Comparison of ENCODE assay signal across 1 cellular context in the genomic region with DNA sequence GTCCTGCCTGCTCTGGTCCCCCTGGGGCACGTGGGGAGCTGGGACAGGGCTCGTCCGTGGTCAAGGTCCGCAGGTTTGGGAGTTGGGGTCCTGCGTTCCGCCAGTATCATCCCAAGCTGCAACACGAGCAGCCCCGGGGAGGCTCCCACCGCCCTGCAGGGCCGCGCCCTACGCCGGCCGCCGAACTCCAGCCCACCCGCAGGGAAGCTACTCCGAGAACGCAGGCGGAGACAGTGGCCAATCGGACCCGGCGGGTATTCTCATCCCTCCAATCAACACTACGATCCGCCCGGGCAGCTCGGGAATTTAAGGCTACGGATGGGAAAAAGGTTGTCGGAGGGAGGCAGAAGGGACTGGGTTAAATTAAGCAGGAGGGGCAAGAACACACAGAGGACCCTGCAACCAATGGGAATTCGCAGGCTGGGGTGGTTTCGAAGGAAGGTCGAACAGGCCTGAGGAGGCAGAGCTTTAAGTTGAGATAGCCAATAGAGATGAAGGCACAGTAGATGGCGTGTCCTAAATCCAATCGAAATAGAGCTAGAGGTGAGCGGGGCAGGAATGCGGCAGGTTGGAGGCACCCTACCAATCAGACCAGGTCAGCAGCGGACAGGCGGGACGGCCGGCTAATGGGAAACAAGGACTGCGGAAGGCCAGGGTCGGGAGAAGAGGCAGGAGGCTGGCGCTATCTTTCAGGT.
TF ChIP-seq lines count a peak whose summit lies in the region.

No MANE protein-coding gene starts in this region.

TF ChIP-seq in HepG2, 621 proteins besides CTCF, POLR2A, EP300 and RAD21 (continued from another document and continues in another):
- no peak for TF ChIP-seq JARID2 (CRISPR knock-in tag; IDR thresholded peaks at IDR 0.05; ENCODE audit: insufficient replicate concordance)
- TF ChIP-seq SALL1 (CRISPR knock-in tag; IDR thresholded peaks at IDR 0.05): peak; percentile 50; the same call in 1 of the 2 replicates
- TF ChIP-seq PLRG1 (conservative IDR thresholded peaks at IDR 0.05): no peak
- TF ChIP-seq HNRNPUL1 (IDR thresholded peaks at IDR 0.05; ENCODE audit: low read depth, low read length): no peak
- TF ChIP-seq TBX3 (IDR thresholded peaks at IDR 0.05; ENCODE audit: borderline replicate concordance): no peak
- TF ChIP-seq ZNF674 (CRISPR knock-in tag; IDR thresholded peaks at IDR 0.05; ENCODE audit: low read depth): no peak
- TF ChIP-seq ZNF205 (CRISPR knock-in tag; IDR thresholded peaks at IDR 0.05): no peak
- no peak for TF ChIP-seq FIP1L1 (IDR thresholded peaks at IDR 0.05; ENCODE audit: borderline replicate concordance, insufficient read depth, low read depth, low read length)
- TF ChIP-seq RFX1 (IDR thresholded peaks at IDR 0.05): no peak
- TF ChIP-seq SMAD3 (CRISPR knock-in tag; IDR thresholded peaks at IDR 0.05): no peak
- no peak for TF ChIP-seq NONO (IDR thresholded peaks at IDR 0.05)
- no peak; the same call in 1 of the 2 replicates for TF ChIP-seq NONO (CRISPR knock-in tag; conservative IDR thresholded peaks at IDR 0.05)
- TF ChIP-seq ZNF260 (CRISPR knock-in tag; IDR thresholded peaks at IDR 0.05; ENCODE audit: borderline replicate concordance, low read depth): no peak
- TF ChIP-seq, protein P1, sequence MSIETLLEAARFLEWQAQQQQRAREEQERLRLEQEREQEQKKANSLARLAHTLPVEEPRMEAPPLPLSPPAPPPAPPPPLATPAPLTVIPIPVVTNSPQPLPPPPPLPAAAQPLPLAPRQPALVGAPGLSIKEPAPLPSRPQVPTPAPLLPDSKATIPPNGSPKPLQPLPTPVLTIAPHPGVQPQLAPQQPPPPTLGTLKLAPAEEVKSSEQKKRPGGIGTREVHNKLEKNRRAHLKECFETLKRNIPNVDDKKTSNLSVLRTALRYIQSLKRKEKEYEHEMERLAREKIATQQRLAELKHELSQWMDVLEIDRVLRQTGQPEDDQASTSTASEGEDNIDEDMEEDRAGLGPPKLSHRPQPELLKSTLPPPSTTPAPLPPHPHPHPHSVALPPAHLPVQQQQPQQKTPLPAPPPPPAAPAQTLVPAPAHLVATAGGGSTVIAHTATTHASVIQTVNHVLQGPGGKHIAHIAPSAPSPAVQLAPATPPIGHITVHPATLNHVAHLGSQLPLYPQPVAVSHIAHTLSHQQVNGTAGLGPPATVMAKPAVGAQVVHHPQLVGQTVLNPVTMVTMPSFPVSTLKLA (IDR thresholded peaks at IDR 0.05): no peak
- TF ChIP-seq SIX4 (CRISPR knock-in tag; IDR thresholded peaks at IDR 0.05): no peak
- peak; percentile 31; the same call in 1 of the 2 replicates for TF ChIP-seq RXRB (CRISPR knock-in tag; IDR thresholded peaks at IDR 0.05; ENCODE audit: borderline replicate concordance)
- no peak for TF ChIP-seq CHCHD3 (CRISPR knock-in tag; IDR thresholded peaks at IDR 0.05)
- no peak for TF ChIP-seq ZNF124 (CRISPR knock-in tag; IDR thresholded peaks at IDR 0.05)
- TF ChIP-seq, protein P2, sequence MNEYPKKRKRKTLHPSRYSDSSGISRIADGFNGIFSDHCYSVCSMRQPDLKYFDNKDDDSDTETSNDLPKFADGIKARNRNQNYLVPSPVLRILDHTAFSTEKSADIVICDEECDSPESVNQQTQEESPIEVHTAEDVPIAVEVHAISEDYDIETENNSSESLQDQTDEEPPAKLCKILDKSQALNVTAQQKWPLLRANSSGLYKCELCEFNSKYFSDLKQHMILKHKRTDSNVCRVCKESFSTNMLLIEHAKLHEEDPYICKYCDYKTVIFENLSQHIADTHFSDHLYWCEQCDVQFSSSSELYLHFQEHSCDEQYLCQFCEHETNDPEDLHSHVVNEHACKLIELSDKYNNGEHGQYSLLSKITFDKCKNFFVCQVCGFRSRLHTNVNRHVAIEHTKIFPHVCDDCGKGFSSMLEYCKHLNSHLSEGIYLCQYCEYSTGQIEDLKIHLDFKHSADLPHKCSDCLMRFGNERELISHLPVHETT (CRISPR knock-in tag; conservative IDR thresholded peaks at IDR 0.05): no peak
- TF ChIP-seq ZNF496 (CRISPR knock-in tag; IDR thresholded peaks at IDR 0.05; ENCODE audit: insufficient replicate concordance): no peak
- TF ChIP-seq, protein P3, sequence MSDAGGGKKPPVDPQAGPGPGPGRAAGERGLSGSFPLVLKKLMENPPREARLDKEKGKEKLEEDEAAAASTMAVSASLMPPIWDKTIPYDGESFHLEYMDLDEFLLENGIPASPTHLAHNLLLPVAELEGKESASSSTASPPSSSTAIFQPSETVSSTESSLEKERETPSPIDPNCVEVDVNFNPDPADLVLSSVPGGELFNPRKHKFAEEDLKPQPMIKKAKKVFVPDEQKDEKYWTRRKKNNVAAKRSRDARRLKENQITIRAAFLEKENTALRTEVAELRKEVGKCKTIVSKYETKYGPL (CRISPR knock-in tag; IDR thresholded peaks at IDR 0.05): no peak
- TF ChIP-seq CEBPB (IDR thresholded peaks at IDR 0.05; ENCODE audit: borderline replicate concordance, low read depth, low read length): no peak
- TF ChIP-seq KAT8 (CRISPR knock-in tag; IDR thresholded peaks at IDR 0.05): no peak; the same call in 1 of the 2 replicates
- TF ChIP-seq, protein P4, sequence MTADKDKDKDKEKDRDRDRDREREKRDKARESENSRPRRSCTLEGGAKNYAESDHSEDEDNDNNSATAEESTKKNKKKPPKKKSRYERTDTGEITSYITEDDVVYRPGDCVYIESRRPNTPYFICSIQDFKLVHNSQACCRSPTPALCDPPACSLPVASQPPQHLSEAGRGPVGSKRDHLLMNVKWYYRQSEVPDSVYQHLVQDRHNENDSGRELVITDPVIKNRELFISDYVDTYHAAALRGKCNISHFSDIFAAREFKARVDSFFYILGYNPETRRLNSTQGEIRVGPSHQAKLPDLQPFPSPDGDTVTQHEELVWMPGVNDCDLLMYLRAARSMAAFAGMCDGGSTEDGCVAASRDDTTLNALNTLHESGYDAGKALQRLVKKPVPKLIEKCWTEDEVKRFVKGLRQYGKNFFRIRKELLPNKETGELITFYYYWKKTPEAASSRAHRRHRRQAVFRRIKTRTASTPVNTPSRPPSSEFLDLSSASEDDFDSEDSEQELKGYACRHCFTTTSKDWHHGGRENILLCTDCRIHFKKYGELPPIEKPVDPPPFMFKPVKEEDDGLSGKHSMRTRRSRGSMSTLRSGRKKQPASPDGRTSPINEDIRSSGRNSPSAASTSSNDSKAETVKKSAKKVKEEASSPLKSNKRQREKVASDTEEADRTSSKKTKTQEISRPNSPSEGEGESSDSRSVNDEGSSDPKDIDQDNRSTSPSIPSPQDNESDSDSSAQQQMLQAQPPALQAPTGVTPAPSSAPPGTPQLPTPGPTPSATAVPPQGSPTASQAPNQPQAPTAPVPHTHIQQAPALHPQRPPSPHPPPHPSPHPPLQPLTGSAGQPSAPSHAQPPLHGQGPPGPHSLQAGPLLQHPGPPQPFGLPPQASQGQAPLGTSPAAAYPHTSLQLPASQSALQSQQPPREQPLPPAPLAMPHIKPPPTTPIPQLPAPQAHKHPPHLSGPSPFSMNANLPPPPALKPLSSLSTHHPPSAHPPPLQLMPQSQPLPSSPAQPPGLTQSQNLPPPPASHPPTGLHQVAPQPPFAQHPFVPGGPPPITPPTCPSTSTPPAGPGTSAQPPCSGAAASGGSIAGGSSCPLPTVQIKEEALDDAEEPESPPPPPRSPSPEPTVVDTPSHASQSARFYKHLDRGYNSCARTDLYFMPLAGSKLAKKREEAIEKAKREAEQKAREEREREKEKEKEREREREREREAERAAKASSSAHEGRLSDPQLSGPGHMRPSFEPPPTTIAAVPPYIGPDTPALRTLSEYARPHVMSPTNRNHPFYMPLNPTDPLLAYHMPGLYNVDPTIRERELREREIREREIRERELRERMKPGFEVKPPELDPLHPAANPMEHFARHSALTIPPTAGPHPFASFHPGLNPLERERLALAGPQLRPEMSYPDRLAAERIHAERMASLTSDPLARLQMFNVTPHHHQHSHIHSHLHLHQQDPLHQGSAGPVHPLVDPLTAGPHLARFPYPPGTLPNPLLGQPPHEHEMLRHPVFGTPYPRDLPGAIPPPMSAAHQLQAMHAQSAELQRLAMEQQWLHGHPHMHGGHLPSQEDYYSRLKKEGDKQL (CRISPR knock-in tag; IDR thresholded peaks at IDR 0.05; ENCODE audit: low read depth): no peak
- no peak for TF ChIP-seq ZSCAN20 (CRISPR knock-in tag; IDR thresholded peaks at IDR 0.05; ENCODE audit: borderline replicate concordance)
- no peak for TF ChIP-seq SIN3B (IDR thresholded peaks at IDR 0.05; ENCODE audit: low read length)
- no peak for TF ChIP-seq ATM (IDR thresholded peaks at IDR 0.05; ENCODE audit: borderline replicate concordance)
- TF ChIP-seq MYNN (CRISPR knock-in tag; IDR thresholded peaks at IDR 0.05; ENCODE audit: low read depth): no peak
- TF ChIP-seq, protein P5, sequence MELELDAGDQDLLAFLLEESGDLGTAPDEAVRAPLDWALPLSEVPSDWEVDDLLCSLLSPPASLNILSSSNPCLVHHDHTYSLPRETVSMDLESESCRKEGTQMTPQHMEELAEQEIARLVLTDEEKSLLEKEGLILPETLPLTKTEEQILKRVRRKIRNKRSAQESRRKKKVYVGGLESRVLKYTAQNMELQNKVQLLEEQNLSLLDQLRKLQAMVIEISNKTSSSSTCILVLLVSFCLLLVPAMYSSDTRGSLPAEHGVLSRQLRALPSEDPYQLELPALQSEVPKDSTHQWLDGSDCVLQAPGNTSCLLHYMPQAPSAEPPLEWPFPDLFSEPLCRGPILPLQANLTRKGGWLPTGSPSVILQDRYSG (CRISPR knock-in tag; IDR thresholded peaks at IDR 0.05): no peak
- no peak for TF ChIP-seq GPN1 (CRISPR knock-in tag; IDR thresholded peaks at IDR 0.05; ENCODE audit: borderline replicate concordance)
- TF ChIP-seq SRY (CRISPR knock-in tag; IDR thresholded peaks at IDR 0.05): no peak
- TF ChIP-seq, protein P6, sequence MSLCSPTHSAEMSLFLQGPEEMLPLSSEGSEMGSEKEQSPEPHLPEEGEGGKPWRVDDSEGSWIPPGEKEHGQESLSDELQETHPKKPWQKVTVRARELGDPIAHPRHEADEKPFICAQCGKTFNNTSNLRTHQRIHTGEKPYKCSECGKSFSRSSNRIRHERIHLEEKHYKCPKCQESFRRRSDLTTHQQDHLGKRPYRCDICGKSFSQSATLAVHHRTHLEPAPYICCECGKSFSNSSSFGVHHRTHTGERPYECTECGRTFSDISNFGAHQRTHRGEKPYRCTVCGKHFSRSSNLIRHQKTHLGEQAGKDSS (CRISPR knock-in tag; IDR thresholded peaks at IDR 0.05; ENCODE audit: borderline replicate concordance, low read depth): peak; percentile 44; the same call in 1 of the 2 replicates
- no peak for TF ChIP-seq CC2D1A (CRISPR knock-in tag; IDR thresholded peaks at IDR 0.05)
- TF ChIP-seq ZNF552 (CRISPR knock-in tag; IDR thresholded peaks at IDR 0.05; ENCODE audit: borderline replicate concordance): no peak
- TF ChIP-seq, protein P7, sequence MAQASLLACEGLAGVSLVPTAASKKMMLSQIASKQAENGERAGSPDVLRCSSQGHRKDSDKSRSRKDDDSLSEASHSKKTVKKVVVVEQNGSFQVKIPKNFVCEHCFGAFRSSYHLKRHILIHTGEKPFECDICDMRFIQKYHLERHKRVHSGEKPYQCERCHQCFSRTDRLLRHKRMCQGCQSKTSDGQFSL (CRISPR knock-in tag; IDR thresholded peaks at IDR 0.05): no peak
- no peak; the same call in 1 of the 2 replicates for TF ChIP-seq KMT2B (CRISPR knock-in tag; IDR thresholded peaks at IDR 0.05)
- TF ChIP-seq BHLHE40 (IDR thresholded peaks at IDR 0.05; ENCODE audit: low read length): no peak
- TF ChIP-seq, protein P8, sequence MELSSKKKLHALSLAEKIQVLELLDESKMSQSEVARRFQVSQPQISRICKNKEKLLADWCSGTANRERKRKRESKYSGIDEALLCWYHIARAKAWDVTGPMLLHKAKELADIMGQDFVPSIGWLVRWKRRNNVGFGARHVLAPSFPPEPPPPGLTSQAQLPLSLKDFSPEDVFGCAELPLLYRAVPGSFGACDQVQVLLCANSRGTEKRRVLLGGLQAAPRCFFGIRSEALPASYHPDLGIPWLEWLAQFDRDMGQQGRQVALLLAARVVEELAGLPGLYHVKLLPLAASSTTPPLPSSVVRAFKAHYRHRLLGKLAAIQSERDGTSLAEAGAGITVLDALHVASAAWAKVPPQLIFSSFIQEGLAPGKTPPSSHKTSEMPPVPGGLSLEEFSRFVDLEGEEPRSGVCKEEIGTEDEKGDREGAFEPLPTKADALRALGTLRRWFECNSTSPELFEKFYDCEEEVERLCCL (CRISPR knock-in tag; IDR thresholded peaks at IDR 0.05; ENCODE audit: borderline replicate concordance): peak; percentile 74; the same call in 1 of the 2 replicates
- no peak for TF ChIP-seq ZNF331 (CRISPR knock-in tag; IDR thresholded peaks at IDR 0.05)
- no peak for TF ChIP-seq MEIS1 (CRISPR knock-in tag; IDR thresholded peaks at IDR 0.05; ENCODE audit: borderline replicate concordance)
- TF ChIP-seq, protein P9, sequence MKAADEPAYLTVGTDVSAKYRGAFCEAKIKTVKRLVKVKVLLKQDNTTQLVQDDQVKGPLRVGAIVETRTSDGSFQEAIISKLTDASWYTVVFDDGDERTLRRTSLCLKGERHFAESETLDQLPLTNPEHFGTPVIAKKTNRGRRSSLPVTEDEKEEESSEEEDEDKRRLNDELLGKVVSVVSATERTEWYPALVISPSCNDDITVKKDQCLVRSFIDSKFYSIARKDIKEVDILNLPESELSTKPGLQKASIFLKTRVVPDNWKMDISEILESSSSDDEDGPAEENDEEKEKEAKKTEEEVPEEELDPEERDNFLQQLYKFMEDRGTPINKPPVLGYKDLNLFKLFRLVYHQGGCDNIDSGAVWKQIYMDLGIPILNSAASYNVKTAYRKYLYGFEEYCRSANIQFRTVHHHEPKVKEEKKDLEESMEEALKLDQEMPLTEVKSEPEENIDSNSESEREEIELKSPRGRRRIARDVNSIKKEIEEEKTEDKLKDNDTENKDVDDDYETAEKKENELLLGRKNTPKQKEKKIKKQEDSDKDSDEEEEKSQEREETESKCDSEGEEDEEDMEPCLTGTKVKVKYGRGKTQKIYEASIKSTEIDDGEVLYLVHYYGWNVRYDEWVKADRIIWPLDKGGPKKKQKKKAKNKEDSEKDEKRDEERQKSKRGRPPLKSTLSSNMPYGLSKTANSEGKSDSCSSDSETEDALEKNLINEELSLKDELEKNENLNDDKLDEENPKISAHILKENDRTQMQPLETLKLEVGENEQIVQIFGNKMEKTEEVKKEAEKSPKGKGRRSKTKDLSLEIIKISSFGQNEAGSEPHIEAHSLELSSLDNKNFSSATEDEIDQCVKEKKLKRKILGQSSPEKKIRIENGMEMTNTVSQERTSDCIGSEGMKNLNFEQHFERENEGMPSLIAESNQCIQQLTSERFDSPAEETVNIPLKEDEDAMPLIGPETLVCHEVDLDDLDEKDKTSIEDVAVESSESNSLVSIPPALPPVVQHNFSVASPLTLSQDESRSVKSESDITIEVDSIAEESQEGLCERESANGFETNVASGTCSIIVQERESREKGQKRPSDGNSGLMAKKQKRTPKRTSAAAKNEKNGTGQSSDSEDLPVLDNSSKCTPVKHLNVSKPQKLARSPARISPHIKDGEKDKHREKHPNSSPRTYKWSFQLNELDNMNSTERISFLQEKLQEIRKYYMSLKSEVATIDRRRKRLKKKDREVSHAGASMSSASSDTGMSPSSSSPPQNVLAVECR (CRISPR knock-in tag; IDR thresholded peaks at IDR 0.05; ENCODE audit: borderline replicate concordance): no peak; the same call in 1 of the 2 replicates
- TF ChIP-seq ZFP90 (CRISPR knock-in tag; IDR thresholded peaks at IDR 0.05; ENCODE audit: borderline replicate concordance): peak; percentile 52; the same call in 1 of the 2 replicates
- no peak for TF ChIP-seq ZNF775 (CRISPR knock-in tag; IDR thresholded peaks at IDR 0.05; ENCODE audit: borderline replicate concordance)
- TF ChIP-seq, protein P10, sequence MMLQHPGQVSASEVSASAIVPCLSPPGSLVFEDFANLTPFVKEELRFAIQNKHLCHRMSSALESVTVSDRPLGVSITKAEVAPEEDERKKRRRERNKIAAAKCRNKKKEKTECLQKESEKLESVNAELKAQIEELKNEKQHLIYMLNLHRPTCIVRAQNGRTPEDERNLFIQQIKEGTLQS (CRISPR knock-in tag; IDR thresholded peaks at IDR 0.05): no peak
